Comparison of ENCODE assay signal across 9 cellular contexts in the genomic region with DNA sequence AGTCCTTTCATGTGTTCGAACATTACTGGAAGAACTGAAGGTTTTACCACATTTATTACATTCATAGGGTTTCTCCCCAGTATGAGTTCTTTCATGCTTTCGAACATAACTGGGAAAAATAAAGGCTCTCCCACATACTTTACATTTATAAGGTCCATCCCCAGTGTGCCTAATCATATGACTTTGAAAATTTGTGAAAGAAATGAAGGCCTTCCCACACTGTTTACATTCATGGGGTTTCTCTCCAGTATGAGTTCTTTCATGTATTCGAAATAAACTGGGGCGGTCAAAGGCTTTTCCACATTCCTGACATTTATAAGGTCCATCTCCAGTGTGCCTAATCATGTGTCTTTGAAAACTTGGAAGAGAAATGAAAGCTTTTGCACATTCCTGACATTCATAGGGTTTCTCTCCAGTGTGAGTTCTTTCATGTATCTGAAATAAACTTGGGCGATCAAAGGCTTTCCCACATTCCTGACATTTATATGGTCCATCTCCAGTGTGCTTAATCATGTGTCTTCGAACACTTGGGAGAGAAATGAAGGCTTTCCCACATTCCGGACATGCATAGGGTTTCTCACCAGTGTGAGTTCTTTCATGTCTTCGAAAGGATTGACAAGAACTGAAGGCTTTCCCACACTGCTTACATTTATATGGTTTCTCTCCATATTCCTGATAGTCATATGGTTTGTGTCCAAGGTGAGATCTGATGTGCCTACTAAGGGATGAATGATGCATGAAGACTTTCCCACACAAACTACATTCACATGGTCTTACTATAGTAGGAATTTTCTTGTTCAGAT. TPM values are rescaled to one million over a fixed set of nuclear protein-coding genes. Genes with fewer than 3 reads are reported as not detected.
DNase-seq lines count a peak whose midpoint lies in the region; ATAC-seq, FAIRE-seq and TF ChIP-seq lines count a peak whose summit lies in the region.
"Had no signal": no experiment of that assay in that cellular context is flagged by ENCODE, and none has a peak within 500 bp of the region (broad histone marks: within the 10 kb centered on the region; RNA-seq: fewer than 3 reads in every experiment).

No MANE protein-coding gene starts in this region.

- 97 to 99% (median 97%) methylated on average over 8 of the region's 8 CpGs for WGBS in small intestine, 3 donors

- H2AFZ ChIP-seq in PC-9 = no peak overlapping the region

- no peak for ATAC-seq in GM18861 (IDR thresholded peaks at IDR 0.05; ENCODE audit: unreplicated experiment)

- peaks cover 32% of the 10 kb centered on the region for H3F3A ChIP-seq in PC-9 (ENCODE audit: insufficient read depth, low read depth)

- H3K9me3 Mint-ChIP-seq in activated CD4-positive, alpha-beta memory T cell treated with anti-CD3 and anti-CD28 coated beads for 36 hours = peaks cover 86% of the 10 kb centered on the region
- H3K9me3 Mint-ChIP-seq in activated CD4-positive, alpha-beta memory T cell treated with anti-CD3 and anti-CD28 coated beads, Interleukin-2, amount 10 ng/mL, durations not matched to agents 7 days and 5 days = peaks cover 78% of the 10 kb centered on the region

- peaks cover 69% of the 10 kb centered on the region for H3K36me3 ChIP-seq in PC-9 (ENCODE audit: low read depth)
- peaks cover 24 to 43% of the 10 kb centered on the region in 2 donors for H3K36me3 ChIP-seq in small intestine (ENCODE audit: control insufficient read depth in 2 of 2, insufficient read depth in 2 of 2, low read length in 2 of 2)

- POLR2A ChIA-PET in activated CD4-positive, alpha-beta memory T cell treated with anti-CD3 and anti-CD28 coated beads for 36 hours (lab: Charles Lee) = no interaction called here
- POLR2A ChIA-PET in activated CD4-positive, alpha-beta memory T cell treated with anti-CD3 and anti-CD28 coated beads, Interleukin-2, amount 10 ng/mL, durations not matched to agents 7 days and 5 days (lab: Charles Lee) = no interaction called here
- POLR2A ChIA-PET in PC-9 (lab: Charles Lee; ENCODE audit: unreplicated experiment) = no interaction called here

- H3K27ac Mint-ChIP-seq in activated CD4-positive, alpha-beta memory T cell treated with anti-CD3 and anti-CD28 coated beads for 36 hours = peak overlapping the region; percentile 13
- no peak overlapping the region for H3K27ac Mint-ChIP-seq in activated CD4-positive, alpha-beta memory T cell treated with anti-CD3 and anti-CD28 coated beads, Interleukin-2, amount 10 ng/mL, durations not matched to agents 7 days and 5 days

- H3K4me1 Mint-ChIP-seq in activated CD4-positive, alpha-beta memory T cell treated with anti-CD3 and anti-CD28 coated beads for 36 hours (ENCODE audit: low read depth) = no peaks in the 10 kb centered on the region
- H3K4me1 Mint-ChIP-seq in activated CD4-positive, alpha-beta memory T cell treated with anti-CD3 and anti-CD28 coated beads, Interleukin-2, amount 10 ng/mL, durations not matched to agents 7 days and 5 days = no peaks in the 10 kb centered on the region

- H3K4me1 ChIP-seq in PC-9 (replicated peaks; ENCODE audit: insufficient read depth) = no peaks in the 10 kb centered on the region
- H3K4me1 ChIP-seq in small intestine (ENCODE audit: control insufficient read depth in 2 of 2, insufficient read depth in 1 of 2, low read depth in 1 of 2, low read length in 1 of 2) = no peaks in the 10 kb centered on the region

- CTCF ChIA-PET in activated CD4-positive, alpha-beta memory T cell treated with anti-CD3 and anti-CD28 coated beads for 36 hours (lab: Charles Lee) = no interaction called here
- CTCF ChIA-PET in activated CD4-positive, alpha-beta memory T cell treated with anti-CD3 and anti-CD28 coated beads, Interleukin-2, amount 10 ng/mL, durations not matched to agents 7 days and 5 days (lab: Charles Lee) = no interaction called here
- CTCF ChIA-PET in PC-9 (lab: Charles Lee) = no interaction called here

- H3K4me3 ChIP-seq in PC-9 (peak overlapping the region; percentile 28), small intestine (ENCODE audit: low read depth in 1 of 2, low read length in 2 of 2) (no peak overlapping the region)

- no peaks in the 10 kb centered on the region for H3K9me2 ChIP-seq in PC-9 (ENCODE audit: insufficient read depth)

- peaks cover 97% of the 10 kb centered on the region for H3K9me3 ChIP-seq in PC-9 (ENCODE audit: insufficient read depth, low read depth)
- H3K9me3 ChIP-seq in small intestine (ENCODE audit: control insufficient read depth, low read depth) = no peaks in the 10 kb centered on the region

- H3K27ac ChIP-seq in PC-9 (no peak overlapping the region), small intestine (ENCODE audit: low read depth in 1 of 2, low read length in 1 of 2) (no peak overlapping the region)
- H3K27ac ChIP-seq: C4-2B had no signal

- no peak overlapping the region for H3K4me2 ChIP-seq in PC-9

- peaks cover 13% of the 10 kb centered on the region; the same call in 1 of the 2 replicates for H3K79me2 ChIP-seq in PC-9 (ENCODE audit: low read depth)

- H3K27me3 ChIP-seq in PC-9 (ENCODE audit: insufficient read depth, low read depth) (0 out of 2 replicates have a peak, but pooled peaks cover 5% of the 10 kb centered on the region), small intestine (ENCODE audit: control insufficient read depth in 2 of 2, insufficient read depth in 2 of 2, low read length in 2 of 2) (no peaks in the 10 kb centered on the region)

- intact Hi-C loops in activated CD4-positive, alpha-beta memory T cell treated with anti-CD3 and anti-CD28 coated beads for 36 hours (cut with micrococcal nuclease) = no loop called here
- intact Hi-C loops in PC-9 (cut with micrococcal nuclease; ENCODE audit: unreplicated experiment) = no loop called here

- TF ChIP-seq CTCF in PC-9 (conservative IDR thresholded peaks at IDR 0.05) = no peak

- no peak for FAIRE-seq in small intestine (lab: Jason Lieb, UNC)

- no peak overlapping the region for H3K4me3 Mint-ChIP-seq in activated CD4-positive, alpha-beta memory T cell treated with anti-CD3 and anti-CD28 coated beads for 36 hours
- H3K4me3 Mint-ChIP-seq in activated CD4-positive, alpha-beta memory T cell treated with anti-CD3 and anti-CD28 coated beads, Interleukin-2, amount 10 ng/mL, durations not matched to agents 7 days and 5 days = no peak overlapping the region

- no peaks in the 10 kb centered on the region for H4K20me1 ChIP-seq in PC-9 (ENCODE audit: insufficient read depth)

- BruUV-seq in PC-9 (replicated peaks; lab: Mats Ljungman, UMichigan) = no TSS peak

- H3K27me3 Mint-ChIP-seq in activated CD4-positive, alpha-beta memory T cell treated with anti-CD3 and anti-CD28 coated beads for 36 hours = no peaks in the 10 kb centered on the region
- no peaks in the 10 kb centered on the region for H3K27me3 Mint-ChIP-seq in activated CD4-positive, alpha-beta memory T cell treated with anti-CD3 and anti-CD28 coated beads, Interleukin-2, amount 10 ng/mL, durations not matched to agents 7 days and 5 days

- peaks cover 87% of the 10 kb centered on the region for H3K36me3 Mint-ChIP-seq in activated CD4-positive, alpha-beta memory T cell treated with anti-CD3 and anti-CD28 coated beads for 36 hours
- peaks cover 87% of the 10 kb centered on the region for H3K36me3 Mint-ChIP-seq in activated CD4-positive, alpha-beta memory T cell treated with anti-CD3 and anti-CD28 coated beads, Interleukin-2, amount 10 ng/mL, durations not matched to agents 7 days and 5 days (ENCODE audit: low read depth)

- no peak for DNase-seq in activated CD4-positive, alpha-beta memory T cell treated with anti-CD3 and anti-CD28 coated beads for 36 hours
- DNase-seq in activated CD4-positive, alpha-beta memory T cell treated with anti-CD3 and anti-CD28 coated beads, Interleukin-2, amount 10 ng/mL, durations not matched to agents 7 days and 5 days = no peak
- DNase-seq in PC-9 (peak; percentile 6 to 59), fibroblast of peridontal ligament (ENCODE audit: extremely low read depth) (peak; percentile 44), small intestine (peak; percentile 18), NCI-H2107 treated with DMSO at 0.1 percent for 48 hours (lab: John Stamatoyannopoulos, UW; ENCODE audit: unreplicated experiment) (no peak), NCI-H2029 treated with DMSO at 0.1 percent for 48 hours (lab: John Stamatoyannopoulos, UW) (no peak)

RNA-seq across cellular contexts. Expression of a gene that starts 24.0 kb away (rescaled TPM):
- total RNA-seq in activated CD4-positive, alpha-beta memory T cell treated with anti-CD3 and anti-CD28 coated beads for 36 hours = 1 to 10 TPM; 6.5 to 7.0 TPM
- 10 to 100 TPM in 1 of 2 experiments, 1 to 10 TPM in 1; 9.4 to 10.2 TPM for total RNA-seq in activated CD4-positive, alpha-beta memory T cell treated with anti-CD3 and anti-CD28 coated beads, Interleukin-2, amount 10 ng/mL, durations not matched to agents 7 days and 5 days
- total RNA-seq in PC-9 (2021) = 8.3 and 14.8 TPM in 2 replicates
- polyA plus RNA-seq in small intestine = 10 to 100 TPM in 1 of 3 donors, 1 to 10 TPM in 2; 6.5 to 13.6 (median 8.9) TPM

RNA-seq across cellular contexts. Expression of a gene that starts 42.6 kb away (rescaled TPM):
- 1 to 10 TPM; 1.5 to 2.4 TPM for total RNA-seq in activated CD4-positive, alpha-beta memory T cell treated with anti-CD3 and anti-CD28 coated beads for 36 hours
- 1 to 10 TPM; 1.8 to 3.0 TPM for total RNA-seq in activated CD4-positive, alpha-beta memory T cell treated with anti-CD3 and anti-CD28 coated beads, Interleukin-2, amount 10 ng/mL, durations not matched to agents 7 days and 5 days
- total RNA-seq in PC-9 (2021) = 1.6 and 1.8 TPM in 2 replicates
- under 1 TPM in 1 of 3 donors, not detected in 2; 0.76 TPM for polyA plus RNA-seq in small intestine

Comparison
In these comparisons a context has a peak if more than half of its experiments do, and no peak if none do; other contexts are left out.
1. DNase-seq: peak in PC-9 (2 of 2), fibroblast of peridontal ligament (single experiment) and small intestine (single experiment); none in activated CD4-positive, alpha-beta memory T cell treated with anti-CD3 and anti-CD28 coated beads for 36 hours (single experiment), activated CD4-positive, alpha-beta memory T cell treated with anti-CD3 and anti-CD28 coated beads, Interleukin-2, amount 10 ng/mL, durations not matched to agents 7 days and 5 days (single experiment), NCI-H2107 treated with DMSO at 0.1 percent for 48 hours (single experiment) and NCI-H2029 treated with DMSO at 0.1 percent for 48 hours (single experiment).